ENCODE assay signal across 9 cellular contexts in the genomic region with DNA sequence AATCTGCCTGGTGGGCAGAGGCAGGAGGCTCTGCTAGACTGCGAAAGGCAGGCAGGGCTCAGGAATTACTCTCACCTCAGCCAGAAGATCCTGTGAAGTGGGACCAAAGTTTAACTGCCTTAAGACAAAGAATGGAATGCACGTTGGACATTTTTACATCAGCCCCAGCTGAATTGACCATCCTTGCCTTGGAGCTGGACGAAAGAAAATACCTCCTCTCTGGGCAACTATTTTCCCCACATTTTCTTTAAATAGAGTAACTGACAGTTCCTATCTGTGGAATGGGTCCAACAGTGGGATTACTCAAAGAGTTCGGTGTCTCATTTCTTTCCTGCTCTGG.
"Had no signal": no experiment of that assay in that cellular context is flagged by ENCODE, and none has a peak within 500 bp of the region (broad histone marks: within the 10 kb centered on the region; RNA-seq: fewer than 3 reads in every experiment).

No MANE protein-coding gene starts in this region.

- DNase-seq: activated CD4-positive, alpha-beta T cell treated with anti-CD3 and anti-CD28 coated beads, Interleukin-2, amount 50 U/mL, for 1 hour; activated CD4-positive, CD25-positive, alpha-beta regulatory T cell; activated naive CD8-positive, alpha-beta T cell treated with anti-CD3 and anti-CD28 coated beads, Interleukin-2, amount 10 ng/mL, durations not matched to agents 7 days and 5 days; activated T-cell treated with anti-CD3 and anti-CD28 coated beads, Interleukin-2, amount 50 U/mL, for 72 hours; effector memory CD4-positive, alpha-beta T cell; lower lobe of right lung; naive thymus-derived CD4-positive, alpha-beta T cell; Right ventricle myocardium superior; stimulated activated CD4-positive, alpha-beta T cell treated with anti-CD3 and anti-CD28 coated beads, Interleukin-4, amount 100 ng/mL, for 4 hours had no signal

- H3K4me3 ChIP-seq: lower lobe of right lung had no signal

- H3K4me1 ChIP-seq: lower lobe of right lung had no signal

- H3K27ac ChIP-seq: lower lobe of right lung had no signal

- H3K9me3 ChIP-seq: lower lobe of right lung had no signal
